ENCODE assay signal across 36 cellular contexts in genomic region chr10:93861825-93862224, GRCh38.
"Had no signal": no experiment of that assay in that cellular context is flagged by ENCODE, and none has a peak within 500 bp of the region (broad histone marks: within the 10 kb centered on the region; RNA-seq: fewer than 3 reads in every experiment).

No MANE protein-coding gene starts in this region.

- FAIRE-seq: bronchial epithelial cell, TTC549 had no signal

- H3K27me3 ChIP-seq: ascending aorta, cardiac muscle cell had no signal

- H3K4me3 Mint-ChIP-seq: activated B cell treated with CpG ODN at 0.5 μM for 24 hours; activated CD4-positive, alpha-beta memory T cell treated with anti-CD3 and anti-CD28 coated beads for 36 hours; activated CD4-positive, alpha-beta T cell treated with anti-CD3 and anti-CD28 coated beads, Interleukin-2, amount 10 ng/mL, durations not matched to agents 24 days and 14 days; activated CD8-positive, alpha-beta T cell treated with anti-CD3 and anti-CD28 coated beads for 36 hours; activated naive CD4-positive, alpha-beta T cell treated with anti-CD3 and anti-CD28 coated beads, Interleukin-2, amount 10 ng/mL, durations not matched to agents 7 days and 5 days; activated naive CD4-positive, alpha-beta T cell treated with anti-CD3 and anti-CD28 coated beads, Interleukin-2, amount 50 U/mL, for 24 hours; activated naive CD8-positive, alpha-beta T cell; activated naive CD8-positive, alpha-beta T cell treated with anti-CD3 and anti-CD28 coated beads, Interleukin-2, amount 10 ng/mL, durations not matched to agents 7 days and 5 days; activated naive CD8-positive, alpha-beta T cell treated with anti-CD3 and anti-CD28 coated beads, Interleukin-2, amount 50 U/mL, for 24 hours; brain; central memory CD8-positive, alpha-beta T cell; T-helper 1 cell treated with Interleukin-12 subunit alpha and Interleukin-12 subunit beta and Interleukin-4 antibody, amounts not matched to agents 30 μg/mL and 1 μg/mL, for 36 hours; T-helper 2 cell treated with Interferon-gamma antibody and Interleukin-4, amounts not matched to agents 5 μg/mL and 100 μg/mL, for 36 hours had no signal

- H3K9me3 ChIP-seq: ascending aorta had no signal

- DNase-seq: activated B cell treated with CpG ODN at 0.5 μM for 24 hours; activated CD4-positive, alpha-beta memory T cell treated with anti-CD3 and anti-CD28 coated beads for 36 hours; activated CD4-positive, alpha-beta T cell treated with anti-CD3 and anti-CD28 coated beads for 4 hours; activated CD4-positive, alpha-beta T cell treated with anti-CD3 and anti-CD28 coated beads, Interleukin-2, amount 10 ng/mL, durations not matched to agents 24 days and 14 days; activated CD4-positive, alpha-beta T cell treated with anti-CD3 and anti-CD28 coated beads, Interleukin-2, amount 50 U/mL, for 1 hour; activated CD4-positive, alpha-beta T cell treated with anti-CD3 and anti-CD28 coated beads, Interleukin-2, amount 50 U/mL, for 4 hours; activated CD4-positive, CD25-positive, alpha-beta regulatory T cell treated with anti-CD3 and anti-CD28 coated beads, Interleukin-2, amount 50 U/mL, for 72 hours; activated CD8-positive, alpha-beta memory T cell treated with anti-CD3 and anti-CD28 coated beads, Interleukin-2, amount 50 U/mL, for 4 hours; activated CD8-positive, alpha-beta T cell treated with anti-CD3 and anti-CD28 coated beads for 36 hours; activated effector memory CD4-positive, alpha-beta T cell treated with Interleukin-2 at 50 U/mL for 16 hours; activated gamma-delta T cell; activated naive CD4-positive, alpha-beta T cell treated with anti-CD3 and anti-CD28 coated beads, Interleukin-2, amount 10 ng/mL, durations not matched to agents 7 days and 5 days; activated naive CD4-positive, alpha-beta T cell treated with Interleukin-2 at 50 U/mL for 16 hours; activated naive CD8-positive, alpha-beta T cell treated with anti-CD3 and anti-CD28 coated beads, Interleukin-2, amount 10 ng/mL, durations not matched to agents 7 days and 5 days; activated naive CD8-positive, alpha-beta T cell treated with anti-CD3 and anti-CD28 coated beads, Interleukin-2, amount 50 U/mL, for 24 hours; activated T-cell treated with anti-CD3 and anti-CD28 coated beads for 4 hours; activated T-cell treated with anti-CD3 and anti-CD28 coated beads, Interleukin-2, amount 50 U/mL, for 1 hour; activated T-cell treated with anti-CD3 and anti-CD28 coated beads, Interleukin-2, amount 50 U/mL, for 48 hours; amygdala; anterior cingulate cortex; caudate nucleus; T-helper 1 cell; T-helper 2 cell; T-helper 9 cell had no signal

- H3K27ac ChIP-seq: ascending aorta, cardiac muscle cell, VCaP had no signal

- H3K4me1 Mint-ChIP-seq: activated B cell treated with CpG ODN at 0.5 μM for 24 hours; activated CD4-positive, alpha-beta T cell treated with anti-CD3 and anti-CD28 coated beads, Interleukin-2, amount 10 ng/mL, durations not matched to agents 24 days and 14 days; activated naive CD4-positive, alpha-beta T cell treated with anti-CD3 and anti-CD28 coated beads, Interleukin-2, amount 10 ng/mL, durations not matched to agents 7 days and 5 days; activated naive CD4-positive, alpha-beta T cell treated with anti-CD3 and anti-CD28 coated beads, Interleukin-2, amount 50 U/mL, for 24 hours; activated naive CD8-positive, alpha-beta T cell treated with anti-CD3 and anti-CD28 coated beads, Interleukin-2, amount 10 ng/mL, durations not matched to agents 7 days and 5 days; activated naive CD8-positive, alpha-beta T cell treated with anti-CD3 and anti-CD28 coated beads, Interleukin-2, amount 50 U/mL, for 24 hours; central memory CD8-positive, alpha-beta T cell had no signal

- H3K27ac Mint-ChIP-seq: activated B cell treated with CpG ODN at 0.5 μM for 24 hours; activated CD4-positive, alpha-beta memory T cell treated with anti-CD3 and anti-CD28 coated beads for 36 hours; activated CD4-positive, alpha-beta T cell treated with anti-CD3 and anti-CD28 coated beads, Interleukin-2, amount 10 ng/mL, durations not matched to agents 24 days and 14 days; activated CD8-positive, alpha-beta T cell treated with anti-CD3 and anti-CD28 coated beads for 36 hours; activated naive CD4-positive, alpha-beta T cell treated with anti-CD3 and anti-CD28 coated beads, Interleukin-2, amount 10 ng/mL, durations not matched to agents 7 days and 5 days; activated naive CD4-positive, alpha-beta T cell treated with anti-CD3 and anti-CD28 coated beads, Interleukin-2, amount 50 U/mL, for 24 hours; activated naive CD8-positive, alpha-beta T cell; activated naive CD8-positive, alpha-beta T cell treated with anti-CD3 and anti-CD28 coated beads, Interleukin-2, amount 10 ng/mL, durations not matched to agents 7 days and 5 days; activated naive CD8-positive, alpha-beta T cell treated with anti-CD3 and anti-CD28 coated beads, Interleukin-2, amount 50 U/mL, for 24 hours; activated T-helper 2 cell treated with anti-CD3 and anti-CD28 coated beads, Interferon-gamma antibody, Interleukin-2, Interleukin-4, amounts not matched to agents 10 μg/mL and 5 μg/mL and 100 μg/mL, durations not matched to agents 14 hours and 24 hours and 36 hours; brain; T-helper 1 cell treated with Interleukin-12 subunit alpha and Interleukin-12 subunit beta and Interleukin-4 antibody, amounts not matched to agents 30 μg/mL and 1 μg/mL, for 36 hours; T-helper 2 cell treated with Interferon-gamma antibody and Interleukin-4, amounts not matched to agents 5 μg/mL and 100 μg/mL, for 36 hours had no signal

- H3K4me3 ChIP-seq: ascending aorta, cardiac muscle cell had no signal

- H3K4me1 ChIP-seq: ascending aorta had no signal

- H3K9me3 Mint-ChIP-seq: activated B cell treated with CpG ODN at 0.5 μM for 24 hours; activated CD4-positive, alpha-beta memory T cell treated with anti-CD3 and anti-CD28 coated beads for 36 hours; activated CD4-positive, alpha-beta T cell treated with anti-CD3 and anti-CD28 coated beads, Interleukin-2, amount 10 ng/mL, durations not matched to agents 24 days and 14 days; activated CD8-positive, alpha-beta T cell treated with anti-CD3 and anti-CD28 coated beads for 36 hours; activated naive CD4-positive, alpha-beta T cell treated with anti-CD3 and anti-CD28 coated beads, Interleukin-2, amount 10 ng/mL, durations not matched to agents 7 days and 5 days; activated naive CD4-positive, alpha-beta T cell treated with anti-CD3 and anti-CD28 coated beads, Interleukin-2, amount 50 U/mL, for 24 hours; activated naive CD8-positive, alpha-beta T cell treated with anti-CD3 and anti-CD28 coated beads, Interleukin-2, amount 10 ng/mL, durations not matched to agents 7 days and 5 days; activated naive CD8-positive, alpha-beta T cell treated with anti-CD3 and anti-CD28 coated beads, Interleukin-2, amount 50 U/mL, for 24 hours; activated T-helper 2 cell treated with anti-CD3 and anti-CD28 coated beads, Interferon-gamma antibody, Interleukin-2, Interleukin-4, amounts not matched to agents 10 μg/mL and 5 μg/mL and 100 μg/mL, durations not matched to agents 14 hours and 24 hours and 36 hours; central memory CD8-positive, alpha-beta T cell; T-helper 1 cell treated with Interleukin-12 subunit alpha and Interleukin-12 subunit beta and Interleukin-4 antibody, amounts not matched to agents 30 μg/mL and 1 μg/mL, for 36 hours; T-helper 2 cell treated with Interferon-gamma antibody and Interleukin-4, amounts not matched to agents 5 μg/mL and 100 μg/mL, for 36 hours had no signal

- H3K36me3 Mint-ChIP-seq: activated CD4-positive, alpha-beta memory T cell treated with anti-CD3 and anti-CD28 coated beads for 36 hours; activated naive CD4-positive, alpha-beta T cell treated with anti-CD3 and anti-CD28 coated beads, Interleukin-2, amount 10 ng/mL, durations not matched to agents 7 days and 5 days; activated naive CD8-positive, alpha-beta T cell; activated naive CD8-positive, alpha-beta T cell treated with anti-CD3 and anti-CD28 coated beads, Interleukin-2, amount 10 ng/mL, durations not matched to agents 7 days and 5 days; brain had no signal

- H3K36me3 ChIP-seq: ascending aorta, cardiac muscle cell had no signal

- H3K27me3 Mint-ChIP-seq: activated naive CD8-positive, alpha-beta T cell treated with anti-CD3 and anti-CD28 coated beads, Interleukin-2, amount 10 ng/mL, durations not matched to agents 7 days and 5 days; activated naive CD8-positive, alpha-beta T cell treated with anti-CD3 and anti-CD28 coated beads, Interleukin-2, amount 50 U/mL, for 24 hours had no signal
